15 cellular contexts compared by ENCODE assay signal in the genomic region with DNA sequence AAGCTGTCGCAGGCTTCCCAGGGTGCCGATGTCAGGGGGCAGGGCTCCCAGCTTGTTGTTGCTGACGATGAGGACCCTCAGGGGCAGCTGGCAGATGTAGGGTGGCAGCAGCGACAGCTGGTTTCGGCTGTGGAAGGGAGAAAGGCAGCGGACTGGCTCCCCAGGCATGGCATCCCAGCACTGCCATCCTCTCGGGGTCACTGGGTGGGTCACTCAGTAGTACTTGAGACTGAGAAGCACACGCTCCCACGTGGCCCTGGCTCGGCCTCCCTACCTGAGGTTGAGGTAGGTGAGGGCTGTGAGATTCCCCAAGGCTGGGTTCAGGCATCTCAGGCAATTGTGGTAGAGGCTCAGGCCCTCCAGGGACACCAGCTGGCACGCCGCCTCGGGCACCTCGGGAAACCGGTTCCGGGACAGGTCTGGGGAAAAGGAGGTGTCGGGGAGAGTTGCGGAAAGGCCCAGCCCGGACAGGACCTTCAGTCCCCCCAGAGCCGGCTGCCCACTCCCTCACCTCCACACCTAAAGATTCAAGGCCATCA. TPM values are rescaled to one million over a fixed set of nuclear protein-coding genes. Genes with fewer than 3 reads are reported as not detected.
DNase-seq lines count a peak whose midpoint lies in the region; ATAC-seq and TF ChIP-seq lines count a peak whose summit lies in the region.
"Had no signal": no experiment of that assay in that cellular context is flagged by ENCODE, and none has a peak within 500 bp of the region (broad histone marks: within the 10 kb centered on the region; RNA-seq: fewer than 3 reads in every experiment).

No MANE protein-coding gene starts in this region.

- H3K27me3 Mint-ChIP-seq in T-helper 1 cell treated with Interleukin-12 subunit alpha and Interleukin-12 subunit beta and Interleukin-4 antibody, amounts not matched to agents 30 μg/mL and 1 μg/mL, for 36 hours (ENCODE audit: low read depth): no peaks in the 10 kb centered on the region
- no peaks in the 10 kb centered on the region for H3K27me3 Mint-ChIP-seq in T-helper 17 cell
- peaks cover 13% of the 10 kb centered on the region for H3K27me3 Mint-ChIP-seq in glutamatergic neuron (ENCODE audit: unreplicated experiment)
- H3K27me3 Mint-ChIP-seq: progenitor cell of endocrine pancreas had no signal

- no peak overlapping the region for H2AK5ac ChIP-seq in trophoblast cell (ENCODE audit: low read length)

- no peak overlapping the region for H2BK120ac ChIP-seq in trophoblast cell (ENCODE audit: insufficient read depth, low read length, poor library complexity)

- no peak overlapping the region for H3K18ac ChIP-seq in trophoblast cell (ENCODE audit: low read length)

- H3K27ac ChIP-seq in trophoblast cell (ENCODE audit: low read depth, low read length): no peak overlapping the region
- H3K27ac ChIP-seq: SJCRH30, vagina had no signal

- DNase-seq in T-helper 1 cell: no peak
- no peak for DNase-seq in T-helper 17 cell
- no peak for DNase-seq in glutamatergic neuron
- DNase-seq in trophoblast cell: peak in 1 of 2 donors; percentile 48
- no peak for DNase-seq in islet precursor cell
- DNase-seq in D341Med (ENCODE audit: low spot score): no peak
- no peak for DNase-seq in AG08396 (ENCODE audit: low spot score)
- DNase-seq: activated CD4-positive, alpha-beta T cell treated with anti-CD3 and anti-CD28 coated beads for 1 hour; erythroblast; NCI-H2171 treated with DMSO at 0.1 percent for 48 hours; SJCRH30 had no signal

- TF ChIP-seq CTCF in glutamatergic neuron (IDR thresholded peaks at IDR 0.05; ENCODE audit: partially characterized antibody, unreplicated experiment): no peak

- H3K36me3 Mint-ChIP-seq in T-helper 1 cell treated with Interleukin-12 subunit alpha and Interleukin-12 subunit beta and Interleukin-4 antibody, amounts not matched to agents 30 μg/mL and 1 μg/mL, for 36 hours (ENCODE audit: low read depth): peaks cover 13% of the 10 kb centered on the region
- H3K36me3 Mint-ChIP-seq in T-helper 17 cell (ENCODE audit: low read depth) (peaks cover 6% of the 10 kb centered on the region), glutamatergic neuron (ENCODE audit: unreplicated experiment) (no peaks in the 10 kb centered on the region)

- WGBS in trophoblast cell (ENCODE audit: extremely low coverage, insufficient coverage, insufficient read length): no CpG with 5 or more reads among the region's 20 CpGs

- H3K9me3 ChIP-seq in T-helper 17 cell (ENCODE audit: control insufficient read depth, low read length, poor library complexity, severe bottlenecking): no peaks in the 10 kb centered on the region
- H3K9me3 ChIP-seq in trophoblast cell (ENCODE audit: insufficient read depth, low read depth, low read length): peaks cover 3% of the 10 kb centered on the region
- H3K9me3 ChIP-seq: SJCRH30, vagina had no signal

- H3K23ac ChIP-seq in trophoblast cell (ENCODE audit: low read length): no peak overlapping the region

- H3K79me1 ChIP-seq in trophoblast cell (ENCODE audit: low read length): peaks cover 17% of the 10 kb centered on the region

- H3K4me1 ChIP-seq in trophoblast cell (ENCODE audit: control insufficient read depth in 1 of 2, insufficient read depth in 2 of 2, low read length in 2 of 2): peaks cover 12 to 21% of the 10 kb centered on the region in 2 experiments

- no peak overlapping the region for H2BK12ac ChIP-seq in trophoblast cell (ENCODE audit: low read length)

- H3K9me3 Mint-ChIP-seq in T-helper 1 cell treated with Interleukin-12 subunit alpha and Interleukin-12 subunit beta and Interleukin-4 antibody, amounts not matched to agents 30 μg/mL and 1 μg/mL, for 36 hours: no peaks in the 10 kb centered on the region
- peaks cover 10% of the 10 kb centered on the region for H3K9me3 Mint-ChIP-seq in glutamatergic neuron (ENCODE audit: unreplicated experiment)

- H3K4ac ChIP-seq in trophoblast cell (ENCODE audit: low read depth, low read length): no peak overlapping the region

- H3K79me2 ChIP-seq in trophoblast cell (ENCODE audit: control insufficient read depth, insufficient read depth, low read length, poor library complexity): peaks cover 6% of the 10 kb centered on the region

- H3K14ac ChIP-seq in trophoblast cell (ENCODE audit: low read length): no peak overlapping the region

- H3K4me1 Mint-ChIP-seq in T-helper 1 cell treated with Interleukin-12 subunit alpha and Interleukin-12 subunit beta and Interleukin-4 antibody, amounts not matched to agents 30 μg/mL and 1 μg/mL, for 36 hours (ENCODE audit: low read depth): peaks cover 21% of the 10 kb centered on the region
- H3K4me1 Mint-ChIP-seq in T-helper 17 cell (peaks cover 25% of the 10 kb centered on the region), glutamatergic neuron (ENCODE audit: low read depth, unreplicated experiment) (peaks cover 17% of the 10 kb centered on the region)

- no peak overlapping the region for H3K9ac ChIP-seq in trophoblast cell (ENCODE audit: low read length)

- peak overlapping the region; percentile 97 for H3K27ac Mint-ChIP-seq in T-helper 1 cell treated with Interleukin-12 subunit alpha and Interleukin-12 subunit beta and Interleukin-4 antibody, amounts not matched to agents 30 μg/mL and 1 μg/mL, for 36 hours
- H3K27ac Mint-ChIP-seq in T-helper 17 cell (peak overlapping the region; percentile 98), glutamatergic neuron (ENCODE audit: unreplicated experiment) (no peak overlapping the region)
- H3K27ac Mint-ChIP-seq: progenitor cell of endocrine pancreas had no signal

- no peak overlapping the region for H3K4me3 ChIP-seq in trophoblast cell (ENCODE audit: low read depth, low read length)
- H3K4me3 ChIP-seq: SJCRH30, vagina had no signal

- H2AFZ ChIP-seq in trophoblast cell (ENCODE audit: insufficient read depth, low read length, poor library complexity): no peak overlapping the region

- H4K8ac ChIP-seq in trophoblast cell (ENCODE audit: low read depth, low read length): no peak overlapping the region

- H4K12ac ChIP-seq in trophoblast cell (ENCODE audit: low read depth, low read length): peak overlapping the region; percentile 8

- H4K91ac ChIP-seq in trophoblast cell (ENCODE audit: low read depth, low read length): no peak overlapping the region

- H2BK5ac ChIP-seq in trophoblast cell (ENCODE audit: low read depth, low read length, poor library complexity): no peak overlapping the region

- no peak overlapping the region for H3K4me2 ChIP-seq in trophoblast cell (ENCODE audit: low read length)

- ATAC-seq in T-helper 17 cell: no peak

- H3K36me3 ChIP-seq in trophoblast cell (ENCODE audit: control insufficient read depth in 1 of 2, insufficient read depth in 2 of 2, low read length in 2 of 2): peaks cover 51 to 56% of the 10 kb centered on the region in 2 experiments

- peak overlapping the region; percentile 61 for H3K4me3 Mint-ChIP-seq in T-helper 1 cell treated with Interleukin-12 subunit alpha and Interleukin-12 subunit beta and Interleukin-4 antibody, amounts not matched to agents 30 μg/mL and 1 μg/mL, for 36 hours
- H3K4me3 Mint-ChIP-seq in T-helper 17 cell (peak overlapping the region; percentile 99), glutamatergic neuron (ENCODE audit: unreplicated experiment) (peak overlapping the region; percentile 64)

- H3K27me3 ChIP-seq in trophoblast cell (ENCODE audit: insufficient read depth, low read length): no peaks in the 10 kb centered on the region
- H3K27me3 ChIP-seq: SJCRH30, vagina had no signal

RNA-seq across cellular contexts. Expression of gene LRCH4, which starts 3.8 kb away (rescaled TPM):
- 100 to 1,000 TPM; 284 to 305 TPM for total RNA-seq in T-helper 17 cell
- 166 TPM for total RNA-seq in glutamatergic neuron (ENCODE audit: unreplicated experiment)
- 37.0 and 40.0 TPM in 2 replicates for polyA plus RNA-seq in trophoblast cell (2013)

RNA-seq across cellular contexts. Expression of gene FBXO24, which starts 4.0 kb away (rescaled TPM):
- total RNA-seq in T-helper 17 cell (under 1 TPM; 0.31 to 0.70 TPM), glutamatergic neuron (ENCODE audit: unreplicated experiment) (0.49 TPM)
- polyA plus RNA-seq in trophoblast cell (2013): 0.29 and 0.47 TPM in 2 replicates
- total RNA-seq: SJCRH30 had no signal

RNA-seq across cellular contexts. Expression of gene SAP25, which starts 8.4 kb away (rescaled TPM):
- total RNA-seq in T-helper 17 cell (10 to 100 TPM; 33.1 to 43.1 TPM), glutamatergic neuron (ENCODE audit: unreplicated experiment) (8.0 TPM)
- 1.4 and 2.0 TPM in 2 replicates for polyA plus RNA-seq in trophoblast cell (2013)
- total RNA-seq: G401 had no signal

RNA-seq across cellular contexts. Expression of gene PCOLCE, which starts 20.1 kb away (rescaled TPM):
- 10 to 100 TPM; 12.6 to 14.7 TPM for total RNA-seq in T-helper 17 cell
- total RNA-seq in glutamatergic neuron (ENCODE audit: unreplicated experiment): 33.9 TPM
- 37.2 and 37.6 TPM in 2 replicates for polyA plus RNA-seq in trophoblast cell (2013)

RNA-seq across cellular contexts. Expression of gene MOSPD3, which starts 30.2 kb away (rescaled TPM):
- total RNA-seq in T-helper 17 cell: 10 to 100 TPM; 16.4 to 16.5 TPM
- 37.1 TPM for total RNA-seq in glutamatergic neuron (ENCODE audit: unreplicated experiment)
- 18.6 and 19.0 TPM in 2 replicates for polyA plus RNA-seq in trophoblast cell (2013)
